Comparison of ENCODE assay signal across 8 cellular contexts in the genomic region with DNA sequence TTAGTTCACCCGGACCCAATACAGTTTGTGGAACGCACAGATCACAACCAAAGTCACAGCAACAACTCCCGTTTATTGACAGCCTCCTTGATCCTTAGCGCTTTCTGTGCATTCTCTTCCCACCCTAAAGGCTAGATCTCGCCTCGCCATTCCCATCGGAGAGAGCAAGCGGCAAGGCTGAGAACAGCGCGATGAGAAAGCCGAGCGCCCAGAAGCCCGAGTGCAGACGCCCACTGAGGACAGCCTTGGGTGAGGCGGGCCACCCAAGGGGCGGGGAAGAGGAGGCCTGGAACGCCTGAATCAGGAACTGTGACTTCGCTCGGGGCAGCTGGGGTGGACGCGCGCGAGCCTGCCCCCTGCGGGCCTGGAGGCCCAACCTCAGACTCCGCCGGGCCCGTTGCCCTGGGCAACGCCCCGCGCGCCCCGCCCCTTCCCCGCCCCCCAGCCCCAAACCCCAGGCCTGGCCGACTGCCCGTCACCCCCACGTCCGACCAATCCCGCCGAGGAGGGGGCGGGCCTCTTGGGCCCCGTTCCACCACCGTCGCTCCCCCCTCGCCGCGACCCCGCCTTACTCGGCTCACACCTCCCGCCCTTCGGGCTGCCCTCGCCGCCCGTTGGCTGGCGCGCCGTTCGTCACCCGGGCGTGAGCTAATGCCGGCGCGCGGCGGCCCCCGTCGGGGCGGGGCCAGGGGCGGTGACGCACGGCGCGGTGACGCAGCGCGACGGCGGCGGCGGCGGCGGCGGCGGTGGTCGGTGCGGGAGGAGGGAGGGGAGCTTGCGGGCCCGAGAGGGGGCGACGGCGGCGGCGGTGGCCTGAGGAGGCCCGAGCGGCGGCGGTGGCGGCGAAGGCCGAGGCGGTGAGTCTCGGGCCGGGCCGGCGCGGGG. TPM values are rescaled to one million over a fixed set of nuclear protein-coding genes. Genes with fewer than 3 reads are reported as not detected.
DNase-seq lines count a peak whose midpoint lies in the region; ATAC-seq and TF ChIP-seq lines count a peak whose summit lies in the region.

A gene with protein sequence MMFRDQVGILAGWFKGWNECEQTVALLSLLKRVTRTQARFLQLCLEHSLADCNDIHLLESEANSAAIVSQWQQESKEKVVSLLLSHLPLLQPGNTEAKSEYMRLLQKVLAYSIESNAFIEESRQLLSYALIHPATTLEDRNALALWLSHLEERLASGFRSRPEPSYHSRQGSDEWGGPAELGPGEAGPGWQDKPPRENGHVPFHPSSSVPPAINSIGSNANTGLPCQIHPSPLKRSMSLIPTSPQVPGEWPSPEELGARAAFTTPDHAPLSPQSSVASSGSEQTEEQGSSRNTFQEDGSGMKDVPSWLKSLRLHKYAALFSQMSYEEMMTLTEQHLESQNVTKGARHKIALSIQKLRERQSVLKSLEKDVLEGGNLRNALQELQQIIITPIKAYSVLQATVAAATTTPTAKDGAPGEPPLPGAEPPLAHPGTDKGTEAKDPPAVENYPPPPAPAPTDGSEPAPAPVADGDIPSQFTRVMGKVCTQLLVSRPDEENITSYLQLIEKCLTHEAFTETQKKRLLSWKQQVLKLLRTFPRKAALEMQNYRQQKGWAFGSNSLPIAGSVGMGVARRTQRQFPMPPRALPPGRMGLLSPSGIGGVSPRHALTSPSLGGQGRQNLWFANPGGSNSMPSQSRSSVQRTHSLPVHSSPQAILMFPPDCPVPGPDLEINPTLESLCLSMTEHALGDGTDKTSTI (plus strand): TSS at position 702 of the 885 bp plus-strand sequence. CDS start 14,473 bp downstream, outside the sequence.

- no peaks in the 10 kb centered on the region for H3K9me3 ChIP-seq in spleen

- peaks cover 0 to 19% (median 0%) of the 10 kb centered on the region in 6 donors for H3K36me3 ChIP-seq in spleen

- H3K4me3 ChIP-seq in AG09309 (ENCODE audit: control insufficient read depth, low read depth, low read length) (peak within 1 kb of the TSS; percentile 99), cardiac fibroblast (replicated peaks in 1 of 2; ENCODE audit: low read depth in 2 of 2, low read length in 2 of 2) (peak within 1 kb of the TSS; percentile 85 to 94), spleen (peak within 1 kb of the TSS; percentile 53 to 92 (median 69))

- CTCF ChIA-PET in WTC11 (lab: Charles Lee), result interaction anchor here (0.6 to 2.4 kb wide), 27 partner anchors 9 to 366 kb away, joined by 3 to 13 read pairs (median 6); a partner anchor contains a TSS

- ATAC-seq in GM18909 (IDR thresholded peaks at IDR 0.05; ENCODE audit: poor library complexity, unreplicated experiment) (peak; percentile 91), HG03175 (IDR thresholded peaks at IDR 0.05; ENCODE audit: unreplicated experiment) (peak; percentile 89), WTC11 (peak; percentile 96)

- H3K27me3 Mint-ChIP-seq in WTC11 (ENCODE audit: low read depth) (peaks cover 13% of the 10 kb centered on the region), immature natural killer cell (ENCODE audit: low read depth in 3 of 3) (peaks cover 12 to 19% (median 12%) of the 10 kb centered on the region in 3 donors)

- peak; percentile 90 to 98 (median 97) for TF ChIP-seq POLR2A in spleen (IDR thresholded peaks at IDR 0.05)

- POLR2A ChIA-PET in WTC11 (lab: Charles Lee), result interaction anchor here (0.5 to 1.4 kb wide), 3 partner anchors 49 to 170 kb away, joined by 3 to 5 read pairs (median 4); a partner anchor contains a TSS

- peaks cover 8% of the 10 kb centered on the region for H3K36me3 Mint-ChIP-seq in WTC11
- no peaks in the 10 kb centered on the region for H3K36me3 Mint-ChIP-seq in immature natural killer cell

- WGBS in spleen, 5 donors, result 0 to 2% (median 0%) methylated on average over 7 to 104 of the region's 105 CpGs

- intact Hi-C loops in spleen (cut with DNase I; ENCODE audit: low total_unique reads), result loop anchor here (10.0 kb wide), 1 partner anchor 73 kb away; a partner anchor contains a TSS

- H3K4me3 Mint-ChIP-seq in WTC11 (peak within 1 kb of the TSS; percentile 94), immature natural killer cell (peak within 1 kb of the TSS; percentile 91 to 99 (median 97))

- peak within 1 kb of the TSS; percentile 85 to 100 (median 96) for H3K27ac ChIP-seq in spleen

- TF ChIP-seq CTCF in AG09309 (IDR thresholded peaks at IDR 0.05; ENCODE audit: control insufficient read depth, insufficient read depth, low read depth, low read length, missing control alignments), result peak; percentile 67
- peak; percentile 41 for TF ChIP-seq CTCF in WTC11 (IDR thresholded peaks at IDR 0.05)
- peak; percentile 62 for TF ChIP-seq CTCF in cardiac fibroblast (IDR thresholded peaks at IDR 0.05; ENCODE audit: low read depth, low read length)
- TF ChIP-seq CTCF in spleen (IDR thresholded peaks at IDR 0.05 in 8 of 11, conservative IDR thresholded peaks at IDR 0.05 in 3 of 11), result peak; percentile 68 to 100 (median 97)

- H3K4me1 Mint-ChIP-seq in WTC11, result peaks cover 24% of the 10 kb centered on the region
- peaks cover 55 to 71% of the 10 kb centered on the region in 2 donors for H3K4me1 Mint-ChIP-seq in immature natural killer cell

- H3K27me3 ChIP-seq in spleen (replicated peaks in 1 of 7), result no peaks in the 10 kb centered on the region

- H3K27ac Mint-ChIP-seq in WTC11, result peak within 1 kb of the TSS; percentile 87
- peak within 1 kb of the TSS; percentile 83 to 99 (median 94) for H3K27ac Mint-ChIP-seq in immature natural killer cell

- H3K4me1 ChIP-seq in spleen, result peaks cover 26 to 87% (median 71%) of the 10 kb centered on the region in 6 donors

- DNase-seq in AG09309 (ENCODE audit: low read depth) (peak; percentile 88), NCI-H2227 treated with DMSO at 0.1 percent for 48 hours (lab: John Stamatoyannopoulos, UW) (peak; percentile 100), WTC11 (ENCODE audit: low spot score) (peak; percentile 99), cardiac fibroblast (ENCODE audit: low read depth in 2 of 2) (peak; percentile 97 to 99), immature natural killer cell (peak; percentile 99 to 100 (median 100)), spleen (peak; percentile 100)

- no peaks in the 10 kb centered on the region for H3K9me3 Mint-ChIP-seq in WTC11
- no peaks in the 10 kb centered on the region for H3K9me3 Mint-ChIP-seq in immature natural killer cell

TF ChIP-seq in WTC11, 78 proteins besides CTCF, POLR2A, EP300 and RAD21 (continues in another document):
- TF ChIP-seq NFYB (CRISPR knock-in tag; conservative IDR thresholded peaks at IDR 0.05; ENCODE audit: low read depth) (peak; percentile 93), ZNF671 (CRISPR knock-in tag; IDR thresholded peaks at IDR 0.05) (no peak), FOXK1 (CRISPR knock-in tag; IDR thresholded peaks at IDR 0.05) (peak; percentile 72; the same call in 1 of the 2 replicates), PRRX2 (CRISPR knock-in tag; IDR thresholded peaks at IDR 0.05) (no peak), ETV6 (CRISPR knock-in tag; IDR thresholded peaks at IDR 0.05) (peak; percentile 60; the same call in 1 of the 2 replicates), HMGA2 (CRISPR knock-in tag; IDR thresholded peaks at IDR 0.05) (0 out of 2 replicates have a peak, but pooled peaks have one; percentile 13), NR1H2 (CRISPR knock-in tag; IDR thresholded peaks at IDR 0.05) (no peak), ZNF423 (CRISPR knock-in tag; IDR thresholded peaks at IDR 0.05) (no peak)
- TF ChIP-seq, protein P1, sequence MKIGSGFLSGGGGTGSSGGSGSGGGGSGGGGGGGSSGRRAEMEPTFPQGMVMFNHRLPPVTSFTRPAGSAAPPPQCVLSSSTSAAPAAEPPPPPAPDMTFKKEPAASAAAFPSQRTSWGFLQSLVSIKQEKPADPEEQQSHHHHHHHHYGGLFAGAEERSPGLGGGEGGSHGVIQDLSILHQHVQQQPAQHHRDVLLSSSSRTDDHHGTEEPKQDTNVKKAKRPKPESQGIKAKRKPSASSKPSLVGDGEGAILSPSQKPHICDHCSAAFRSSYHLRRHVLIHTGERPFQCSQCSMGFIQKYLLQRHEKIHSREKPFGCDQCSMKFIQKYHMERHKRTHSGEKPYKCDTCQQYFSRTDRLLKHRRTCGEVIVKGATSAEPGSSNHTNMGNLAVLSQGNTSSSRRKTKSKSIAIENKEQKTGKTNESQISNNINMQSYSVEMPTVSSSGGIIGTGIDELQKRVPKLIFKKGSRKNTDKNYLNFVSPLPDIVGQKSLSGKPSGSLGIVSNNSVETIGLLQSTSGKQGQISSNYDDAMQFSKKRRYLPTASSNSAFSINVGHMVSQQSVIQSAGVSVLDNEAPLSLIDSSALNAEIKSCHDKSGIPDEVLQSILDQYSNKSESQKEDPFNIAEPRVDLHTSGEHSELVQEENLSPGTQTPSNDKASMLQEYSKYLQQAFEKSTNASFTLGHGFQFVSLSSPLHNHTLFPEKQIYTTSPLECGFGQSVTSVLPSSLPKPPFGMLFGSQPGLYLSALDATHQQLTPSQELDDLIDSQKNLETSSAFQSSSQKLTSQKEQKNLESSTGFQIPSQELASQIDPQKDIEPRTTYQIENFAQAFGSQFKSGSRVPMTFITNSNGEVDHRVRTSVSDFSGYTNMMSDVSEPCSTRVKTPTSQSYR (CRISPR knock-in tag; IDR thresholded peaks at IDR 0.05), result no peak
- TF ChIP-seq, protein P2, sequence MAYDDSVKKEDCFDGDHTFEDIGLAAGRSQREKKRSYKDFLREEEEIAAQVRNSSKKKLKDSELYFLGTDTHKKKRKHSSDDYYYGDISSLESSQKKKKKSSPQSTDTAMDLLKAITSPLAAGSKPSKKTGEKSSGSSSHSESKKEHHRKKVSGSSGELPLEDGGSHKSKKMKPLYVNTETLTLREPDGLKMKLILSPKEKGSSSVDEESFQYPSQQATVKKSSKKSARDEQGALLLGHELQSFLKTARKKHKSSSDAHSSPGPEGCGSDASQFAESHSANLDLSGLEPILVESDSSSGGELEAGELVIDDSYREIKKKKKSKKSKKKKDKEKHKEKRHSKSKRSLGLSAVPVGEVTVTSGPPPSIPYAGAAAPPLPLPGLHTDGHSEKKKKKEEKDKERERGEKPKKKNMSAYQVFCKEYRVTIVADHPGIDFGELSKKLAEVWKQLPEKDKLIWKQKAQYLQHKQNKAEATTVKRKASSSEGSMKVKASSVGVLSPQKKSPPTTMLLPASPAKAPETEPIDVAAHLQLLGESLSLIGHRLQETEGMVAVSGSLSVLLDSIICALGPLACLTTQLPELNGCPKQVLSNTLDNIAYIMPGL (CRISPR knock-in tag; IDR thresholded peaks at IDR 0.05), result 0 out of 2 replicates have a peak, but pooled peaks have one; percentile 76
- TF ChIP-seq, protein P3, sequence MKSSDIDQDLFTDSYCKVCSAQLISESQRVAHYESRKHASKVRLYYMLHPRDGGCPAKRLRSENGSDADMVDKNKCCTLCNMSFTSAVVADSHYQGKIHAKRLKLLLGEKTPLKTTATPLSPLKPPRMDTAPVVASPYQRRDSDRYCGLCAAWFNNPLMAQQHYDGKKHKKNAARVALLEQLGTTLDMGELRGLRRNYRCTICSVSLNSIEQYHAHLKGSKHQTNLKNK (CRISPR knock-in tag; IDR thresholded peaks at IDR 0.05), result no peak

RNA-seq across cellular contexts. Expression of the gene that starts here (rescaled TPM):
- total RNA-seq in WTC11 (2021) (148 to 164 TPM (median 150 TPM) in 3 replicates), spleen (100 to 1,000 TPM in 1 of 7 donors, 10 to 100 TPM in 6; 66.4 to 108 (median 84.1) TPM)
- polyA plus RNA-seq in immature natural killer cell (10 to 100 TPM in 1 of 3 donors, 1 to 10 TPM in 2; 2.9 to 17.8 (median 3.9) TPM), spleen (10 to 100 TPM; 26.7 to 56.3 (median 42.1) TPM)

Comparison
In these comparisons a context has a peak if more than half of its experiments do, and no peak if none do; other contexts are left out.
1. Peak in every context shown above with its lines: DNase-seq, ATAC-seq, H3K4me3 ChIP-seq and H3K27ac ChIP-seq.
2. CTCF ChIP-seq: peak in every context shown above with its lines; median percentile 97 in spleen; 67 in AG09309; 62 in cardiac fibroblast; 41 in WTC11.